In the genomic region with DNA sequence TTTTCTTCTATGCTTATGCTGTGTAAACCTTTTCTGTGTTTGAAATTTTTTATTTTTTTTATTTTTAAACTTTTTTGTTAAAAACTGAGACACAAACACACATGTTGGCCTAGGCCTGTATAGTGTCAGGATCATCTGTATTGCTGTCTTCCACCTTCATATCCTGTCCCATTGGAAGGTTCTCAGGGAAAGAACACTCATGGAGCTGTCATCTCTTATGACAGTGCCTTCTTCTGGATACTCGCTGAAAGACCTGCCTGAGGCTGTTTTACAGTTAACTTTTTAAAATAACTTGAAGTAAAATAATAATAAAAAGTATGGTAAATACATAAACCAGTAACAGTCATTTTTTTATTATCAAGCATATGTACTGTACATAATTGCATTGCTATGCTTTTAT, we compare ENCODE assay signal across 19 cellular contexts.
"Had no signal": no experiment of that assay in that cellular context is flagged by ENCODE, and none has a peak within 500 bp of the region (broad histone marks: within the 10 kb centered on the region; RNA-seq: fewer than 3 reads in every experiment).

No MANE protein-coding gene starts in this region.

- H3K9me3 ChIP-seq: esophagus muscularis mucosa, gastrocnemius medialis, left lung, lower lobe of right lung, mucosa of descending colon had no signal

- DNase-seq: dermis blood vessel endothelial cell; dorsolateral prefrontal cortex; effector CD4-positive, alpha-beta T cell; effector memory CD4-positive, alpha-beta T cell; foreskin melanocyte; gastrocnemius medialis; glutamatergic neuron; head of caudate nucleus; heart right ventricle; hippocampal formation; left cardiac atrium; left lung; left ventricle myocardium superior; lower lobe of right lung; mesenchymal stem cell; mucosa of descending colon; naive B cell had no signal

- H3K4me3 ChIP-seq: coronary artery, dorsolateral prefrontal cortex, esophagus muscularis mucosa, gastrocnemius medialis, heart right ventricle, left lung, lower lobe of right lung, mucosa of descending colon had no signal

- H3K27ac ChIP-seq: coronary artery, dorsolateral prefrontal cortex, esophagus muscularis mucosa, gastrocnemius medialis, heart right ventricle, left lung, lower lobe of right lung had no signal

- ATAC-seq: gastrocnemius medialis, heart right ventricle, left cardiac atrium, left lung, left ventricle myocardium superior, lower lobe of right lung, mucosa of descending colon had no signal

- H3K4me1 ChIP-seq: esophagus muscularis mucosa, gastrocnemius medialis, heart right ventricle, left lung, lower lobe of right lung had no signal

- H3K27me3 ChIP-seq: dorsolateral prefrontal cortex, esophagus muscularis mucosa, gastrocnemius medialis, heart right ventricle, left lung had no signal

- H3K36me3 ChIP-seq: esophagus muscularis mucosa, gastrocnemius medialis, heart right ventricle, left lung, lower lobe of right lung had no signal
